2 cellular contexts compared by ENCODE assay signal in the genomic region with DNA sequence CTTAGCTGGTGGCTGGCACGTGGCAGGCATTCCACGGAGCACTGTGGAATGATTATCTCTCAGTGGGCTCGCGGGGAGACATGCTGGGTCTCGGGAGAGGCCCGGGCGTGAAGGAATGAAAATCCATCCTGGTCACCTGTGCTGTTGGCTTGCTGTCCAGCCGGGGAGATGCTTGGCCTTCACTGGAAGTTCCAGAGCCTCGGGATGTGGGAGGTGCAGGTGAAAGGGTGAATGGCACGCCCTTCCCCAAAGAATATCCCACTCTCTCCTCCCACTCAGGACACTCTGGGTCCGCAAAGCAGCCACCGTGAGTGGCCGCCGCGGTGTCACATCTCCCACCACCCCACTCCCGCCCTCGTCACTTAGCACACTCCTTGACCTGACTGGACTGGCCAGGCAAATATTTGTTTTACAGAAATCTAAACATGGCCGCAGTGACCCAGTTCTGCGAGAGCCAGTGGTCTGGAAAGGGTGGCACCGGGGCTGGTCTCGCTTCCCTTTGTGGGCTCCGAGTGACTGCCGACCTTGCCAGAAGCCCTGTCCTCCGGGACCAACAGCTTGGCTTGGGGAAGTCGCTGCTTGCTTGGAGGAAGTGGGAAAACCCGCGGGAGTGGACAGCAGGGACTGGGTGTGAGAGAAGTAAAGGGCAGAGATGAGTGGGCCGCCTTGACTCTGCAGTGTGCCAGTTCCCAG.
TF ChIP-seq lines count a peak whose summit lies in the region.

No MANE protein-coding gene starts in this region.

TF ChIP-seq in HepG2, 621 proteins besides CTCF, POLR2A, EP300 and RAD21 (continues in another document):
- TF ChIP-seq PHF21A (CRISPR knock-in tag; IDR thresholded peaks at IDR 0.05) (peak; percentile 69; the same call in 1 of the 2 replicates), KLF6 (CRISPR knock-in tag; IDR thresholded peaks at IDR 0.05) (0 out of 2 replicates have a peak, but pooled peaks have one; percentile 21), ADNP (CRISPR knock-in tag; IDR thresholded peaks at IDR 0.05) (no peak), ZNF292 (CRISPR knock-in tag; IDR thresholded peaks at IDR 0.05; ENCODE audit: borderline replicate concordance, low read depth) (no peak; the same call in 1 of the 2 replicates), SCMH1 (CRISPR knock-in tag; IDR thresholded peaks at IDR 0.05; ENCODE audit: borderline replicate concordance) (no peak), ZNF460 (CRISPR knock-in tag; IDR thresholded peaks at IDR 0.05; ENCODE audit: borderline replicate concordance) (no peak; the same call in 1 of the 2 replicates), YEATS2 (CRISPR knock-in tag; IDR thresholded peaks at IDR 0.05; ENCODE audit: borderline replicate concordance) (0 out of 2 replicates have a peak, but pooled peaks have one; percentile 43), REPIN1 (CRISPR knock-in tag; IDR thresholded peaks at IDR 0.05; ENCODE audit: borderline replicate concordance, low read depth) (peak; percentile 60; the same call in 1 of the 2 replicates), TARDBP (CRISPR knock-in tag; IDR thresholded peaks at IDR 0.05) (peak; percentile 51; the same call in 1 of the 2 replicates), SNAPC2 (CRISPR knock-in tag; IDR thresholded peaks at IDR 0.05) (no peak), MAFK (conservative IDR thresholded peaks at IDR 0.05 in 1 of 2, IDR thresholded peaks at IDR 0.05 in 1 of 2; ENCODE audit: low read length in 2 of 2) (no peak), ZNF616 (CRISPR knock-in tag; IDR thresholded peaks at IDR 0.05; ENCODE audit: low read depth) (no peak), ZNF143 (CRISPR knock-in tag; IDR thresholded peaks at IDR 0.05) (no peak), GLI4 (CRISPR knock-in tag; IDR thresholded peaks at IDR 0.05; ENCODE audit: borderline replicate concordance) (no peak), ZNF333 (CRISPR knock-in tag; IDR thresholded peaks at IDR 0.05; ENCODE audit: borderline replicate concordance) (no peak), ZNF703 (CRISPR knock-in tag; IDR thresholded peaks at IDR 0.05; ENCODE audit: borderline replicate concordance) (no peak; the same call in 1 of the 2 replicates), PHF8 (CRISPR knock-in tag; IDR thresholded peaks at IDR 0.05) (0 out of 2 replicates have a peak, but pooled peaks have one; percentile 17), CBFB (CRISPR knock-in tag; IDR thresholded peaks at IDR 0.05) (no peak), KMT2A (CRISPR knock-in tag; IDR thresholded peaks at IDR 0.05) (no peak), HOXA9 (CRISPR knock-in tag; IDR thresholded peaks at IDR 0.05; ENCODE audit: borderline replicate concordance) (no peak), MBNL3 (CRISPR knock-in tag; conservative IDR thresholded peaks at IDR 0.05) (no peak), DNMT3B (CRISPR knock-in tag; conservative IDR thresholded peaks at IDR 0.05) (no peak), AKAP8 (CRISPR knock-in tag; IDR thresholded peaks at IDR 0.05) (no peak)
- TF ChIP-seq, protein P1, sequence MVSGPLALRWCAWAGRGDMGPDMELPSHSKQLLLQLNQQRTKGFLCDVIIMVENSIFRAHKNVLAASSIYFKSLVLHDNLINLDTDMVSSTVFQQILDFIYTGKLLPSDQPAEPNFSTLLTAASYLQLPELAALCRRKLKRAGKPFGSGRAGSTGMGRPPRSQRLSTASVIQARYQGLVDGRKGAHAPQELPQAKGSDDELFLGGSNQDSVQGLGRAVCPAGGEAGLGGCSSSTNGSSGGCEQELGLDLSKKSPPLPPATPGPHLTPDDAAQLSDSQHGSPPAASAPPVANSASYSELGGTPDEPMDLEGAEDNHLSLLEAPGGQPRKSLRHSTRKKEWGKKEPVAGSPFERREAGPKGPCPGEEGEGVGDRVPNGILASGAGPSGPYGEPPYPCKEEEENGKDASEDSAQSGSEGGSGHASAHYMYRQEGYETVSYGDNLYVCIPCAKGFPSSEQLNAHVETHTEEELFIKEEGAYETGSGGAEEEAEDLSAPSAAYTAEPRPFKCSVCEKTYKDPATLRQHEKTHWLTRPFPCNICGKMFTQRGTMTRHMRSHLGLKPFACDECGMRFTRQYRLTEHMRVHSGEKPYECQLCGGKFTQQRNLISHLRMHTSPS (CRISPR knock-in tag; IDR thresholded peaks at IDR 0.05; ENCODE audit: low read depth) = peak; percentile 95
- TF ChIP-seq, protein P2, sequence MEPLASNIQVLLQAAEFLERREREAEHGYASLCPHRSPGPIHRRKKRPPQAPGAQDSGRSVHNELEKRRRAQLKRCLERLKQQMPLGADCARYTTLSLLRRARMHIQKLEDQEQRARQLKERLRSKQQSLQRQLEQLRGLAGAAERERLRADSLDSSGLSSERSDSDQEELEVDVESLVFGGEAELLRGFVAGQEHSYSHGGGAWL (CRISPR knock-in tag; IDR thresholded peaks at IDR 0.05) = no peak
- TF ChIP-seq, protein P3, sequence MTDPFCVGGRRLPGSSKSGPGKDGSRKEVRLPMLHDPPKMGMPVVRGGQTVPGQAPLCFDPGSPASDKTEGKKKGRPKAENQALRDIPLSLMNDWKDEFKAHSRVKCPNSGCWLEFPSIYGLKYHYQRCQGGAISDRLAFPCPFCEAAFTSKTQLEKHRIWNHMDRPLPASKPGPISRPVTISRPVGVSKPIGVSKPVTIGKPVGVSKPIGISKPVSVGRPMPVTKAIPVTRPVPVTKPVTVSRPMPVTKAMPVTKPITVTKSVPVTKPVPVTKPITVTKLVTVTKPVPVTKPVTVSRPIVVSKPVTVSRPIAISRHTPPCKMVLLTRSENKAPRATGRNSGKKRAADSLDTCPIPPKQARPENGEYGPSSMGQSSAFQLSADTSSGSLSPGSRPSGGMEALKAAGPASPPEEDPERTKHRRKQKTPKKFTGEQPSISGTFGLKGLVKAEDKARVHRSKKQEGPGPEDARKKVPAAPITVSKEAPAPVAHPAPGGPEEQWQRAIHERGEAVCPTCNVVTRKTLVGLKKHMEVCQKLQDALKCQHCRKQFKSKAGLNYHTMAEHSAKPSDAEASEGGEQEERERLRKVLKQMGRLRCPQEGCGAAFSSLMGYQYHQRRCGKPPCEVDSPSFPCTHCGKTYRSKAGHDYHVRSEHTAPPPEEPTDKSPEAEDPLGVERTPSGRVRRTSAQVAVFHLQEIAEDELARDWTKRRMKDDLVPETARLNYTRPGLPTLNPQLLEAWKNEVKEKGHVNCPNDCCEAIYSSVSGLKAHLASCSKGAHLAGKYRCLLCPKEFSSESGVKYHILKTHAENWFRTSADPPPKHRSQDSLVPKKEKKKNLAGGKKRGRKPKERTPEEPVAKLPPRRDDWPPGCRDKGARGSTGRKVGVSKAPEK (CRISPR knock-in tag; IDR thresholded peaks at IDR 0.05; ENCODE audit: borderline replicate concordance) = no peak
- TF ChIP-seq, protein P4, sequence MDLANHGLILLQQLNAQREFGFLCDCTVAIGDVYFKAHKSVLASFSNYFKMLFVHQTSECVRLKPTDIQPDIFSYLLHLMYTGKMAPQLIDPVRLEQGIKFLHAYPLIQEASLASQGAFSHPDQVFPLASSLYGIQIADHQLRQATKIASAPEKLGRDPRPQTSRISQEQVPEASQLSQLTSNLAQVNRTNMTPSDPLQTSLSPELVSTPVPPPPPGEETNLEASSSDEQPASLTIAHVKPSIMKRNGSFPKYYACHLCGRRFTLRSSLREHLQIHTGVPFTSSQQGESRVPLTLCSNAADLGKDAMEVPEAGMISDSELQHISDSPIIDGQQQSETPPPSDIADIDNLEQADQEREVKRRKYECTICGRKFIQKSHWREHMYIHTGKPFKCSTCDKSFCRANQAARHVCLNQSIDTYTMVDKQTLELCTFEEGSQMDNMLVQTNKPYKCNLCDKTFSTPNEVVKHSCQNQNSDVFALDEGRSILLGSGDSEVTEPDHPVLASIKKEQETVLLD (CRISPR knock-in tag; IDR thresholded peaks at IDR 0.05; ENCODE audit: low read depth) = no peak

TF ChIP-seq in GM12891, 5 proteins besides CTCF, POLR2A, EP300 and RAD21:
- TF ChIP-seq TAF1 (IDR thresholded peaks at IDR 0.05; ENCODE audit: low read depth, low read length) = no peak
- no peak for TF ChIP-seq SPI1 (IDR thresholded peaks at IDR 0.05; ENCODE audit: low read depth, low read length)
- no peak for TF ChIP-seq POLR2AphosphoS5 (IDR thresholded peaks at IDR 0.05; ENCODE audit: low read depth, low read length)
- TF ChIP-seq POU2F2 (IDR thresholded peaks at IDR 0.05; ENCODE audit: low read depth, low read length) = no peak
- no peak for TF ChIP-seq PAX5 (IDR thresholded peaks at IDR 0.05; ENCODE audit: insufficient read depth, low read length, severe bottlenecking)
